Comparison of ENCODE assay signal across 8 cellular contexts in genomic region chr3:127629462-127630403, GRCh38. TPM values are rescaled to one million over a fixed set of nuclear protein-coding genes. Genes with fewer than 3 reads are reported as not detected.
A peak's percentile ranks its signal among the peaks of the same experiment; 100 is the strongest.
DNase-seq lines count a peak whose midpoint lies in the region; ATAC-seq and TF ChIP-seq lines count a peak whose summit lies in the region.

No MANE protein-coding gene starts in this region.

- peak overlapping the region; percentile 50; the same call in 1 of the 2 replicates for H3K27ac ChIP-seq in BLaER1
- no peak overlapping the region for H3K27ac ChIP-seq in mucosa of rectum (ENCODE audit: low read depth in 2 of 2, low read length in 2 of 2)
- H3K27ac ChIP-seq in stomach, result peak overlapping the region in 2 of 5 donors; percentile 7 to 25
- no peak overlapping the region for H3K27ac ChIP-seq in RWPE1

- TF ChIP-seq CTCF in stomach (IDR thresholded peaks at IDR 0.05), result no peak
- TF ChIP-seq CTCF in RWPE1 (conservative IDR thresholded peaks at IDR 0.05; ENCODE audit: low read depth), result no peak

- no peak for TF ChIP-seq EP300 in stomach (IDR thresholded peaks at IDR 0.05)

- POLR2A ChIA-PET in RWPE1 (lab: Yijun Ruan, JAX; ENCODE audit: low non-redundant PET), result no interaction called here

- H3K4me3 ChIP-seq in BLaER1 (peak overlapping the region; percentile 69), mucosa of rectum (ENCODE audit: low read length in 2 of 2) (peak overlapping the region; percentile 74), stomach (peak overlapping the region; percentile 53 to 75 (median 64))

- no peaks in the 10 kb centered on the region for H3K36me3 Mint-ChIP-seq in T-helper 2 cell treated with Interferon-gamma antibody and Interleukin-4, amounts not matched to agents 5 μg/mL and 100 μg/mL, for 36 hours (ENCODE audit: low read depth)

- 10 to 37% (median 12%) methylated on average over 29 to 65 of the region's 65 CpGs for WGBS in stomach, 5 donors

- H4K20me1 ChIP-seq in BLaER1, result peaks cover 17% of the 10 kb centered on the region

- H3K9ac ChIP-seq in BLaER1, result peak overlapping the region; percentile 64
- peak overlapping the region in 1 of 2 donors; percentile 56 for H3K9ac ChIP-seq in mucosa of rectum (ENCODE audit: low read depth in 1 of 2, low read length in 2 of 2)

- H3K9me3 Mint-ChIP-seq in T-helper 2 cell treated with Interferon-gamma antibody and Interleukin-4, amounts not matched to agents 5 μg/mL and 100 μg/mL, for 36 hours, result no peaks in the 10 kb centered on the region

- H3K36me3 ChIP-seq in BLaER1, result no peaks in the 10 kb centered on the region
- H3K36me3 ChIP-seq in mucosa of rectum (ENCODE audit: control insufficient read depth in 2 of 2, insufficient read depth in 2 of 2, low read length in 2 of 2), result no peaks in the 10 kb centered on the region
- no peaks in the 10 kb centered on the region for H3K36me3 ChIP-seq in stomach

- no peak for TF ChIP-seq POLR2A in stomach (IDR thresholded peaks at IDR 0.05)

- H3K9me3 ChIP-seq in BLaER1, result no peaks in the 10 kb centered on the region
- no peaks in the 10 kb centered on the region for H3K9me3 ChIP-seq in mucosa of rectum (ENCODE audit: control insufficient read depth in 2 of 2, low read length in 2 of 2)
- no peaks in the 10 kb centered on the region for H3K9me3 ChIP-seq in stomach

- DNase-seq in T-helper 2 cell treated with Interferon-gamma antibody and Interleukin-4, amounts not matched to agents 5 μg/mL and 100 μg/mL, for 36 hours (ENCODE audit: low spot score), result peak; percentile 13
- DNase-seq in cerebellum (ENCODE audit: low spot score) (peak; percentile 38), stomach (no peak), RWPE1 (ENCODE audit: low spot score) (no peak)

- peaks cover 61% of the 10 kb centered on the region for H3K27me3 Mint-ChIP-seq in T-helper 2 cell treated with Interferon-gamma antibody and Interleukin-4, amounts not matched to agents 5 μg/mL and 100 μg/mL, for 36 hours (ENCODE audit: low read depth)

- peak overlapping the region; percentile 82 for H3K4me2 ChIP-seq in BLaER1

- intact Hi-C loops in stomach (cut with DNase I; ENCODE audit: low total_unique reads), result no loop called here

- peak; percentile 21 for ATAC-seq in HG02588 (IDR thresholded peaks at IDR 0.05; ENCODE audit: unreplicated experiment)
- no peak for ATAC-seq in HG03378 (IDR thresholded peaks at IDR 0.05; ENCODE audit: unreplicated experiment)

- H3K4me1 Mint-ChIP-seq in T-helper 2 cell treated with Interferon-gamma antibody and Interleukin-4, amounts not matched to agents 5 μg/mL and 100 μg/mL, for 36 hours (ENCODE audit: low read depth), result peaks cover 14% of the 10 kb centered on the region

- H3K27ac Mint-ChIP-seq in T-helper 2 cell treated with Interferon-gamma antibody and Interleukin-4, amounts not matched to agents 5 μg/mL and 100 μg/mL, for 36 hours, result peak overlapping the region; percentile 24

- H3K27me3 ChIP-seq in BLaER1 (peaks cover 39% of the 10 kb centered on the region), mucosa of rectum (ENCODE audit: control insufficient read depth in 2 of 2, insufficient read depth in 2 of 2, low read length in 2 of 2) (peaks cover 0 to 8% of the 10 kb centered on the region in 2 donors), stomach (peaks cover 0 to 20% (median 0%) of the 10 kb centered on the region in 3 donors)

- CTCF ChIA-PET in RWPE1 (lab: Yijun Ruan, JAX), result interaction anchor here (1.4 kb wide), 1 partner anchor 67 kb away, joined by 3 read pairs; no protein-coding TSS in a partner anchor

- peak overlapping the region; percentile 79 for H3K4me3 Mint-ChIP-seq in T-helper 2 cell treated with Interferon-gamma antibody and Interleukin-4, amounts not matched to agents 5 μg/mL and 100 μg/mL, for 36 hours

- H3K4me1 ChIP-seq in BLaER1, result peaks cover 24% of the 10 kb centered on the region
- H3K4me1 ChIP-seq in mucosa of rectum (ENCODE audit: control insufficient read depth in 2 of 2, insufficient read depth in 2 of 2, low read length in 2 of 2), result peaks cover 13 to 15% of the 10 kb centered on the region in 2 donors
- H3K4me1 ChIP-seq in stomach, result peaks cover 13 to 22% (median 15%) of the 10 kb centered on the region in 4 donors

RNA-seq across cellular contexts. Expression of gene PODXL2, which starts 0.7 kb away (rescaled TPM):
- 95.3 TPM for total RNA-seq in cerebellum
- total RNA-seq in stomach, result 10 to 100 TPM in 4 of 5 donors, 1 to 10 TPM in 1; 5.3 to 50.9 (median 15.6) TPM
- polyA plus RNA-seq in stomach, result 10 to 100 TPM in 2 of 3 donors, 1 to 10 TPM in 1; 6.3 to 11.6 (median 10.6) TPM

RNA-seq across cellular contexts. Expression of gene MCM2, which starts 31.5 kb away (rescaled TPM):
- total RNA-seq in cerebellum, result 36.2 TPM
- total RNA-seq in stomach, result 10 to 100 TPM in 1 of 5 donors, 1 to 10 TPM in 3, not detected in 1; 2.6 to 16.5 (median 7.6) TPM
- polyA plus RNA-seq in stomach, result 1 to 10 TPM; 3.4 to 6.8 (median 5.4) TPM

RNA-seq across cellular contexts. Expression of gene TPRA1, which starts 39.2 kb away (rescaled TPM):
- total RNA-seq in cerebellum (12.5 TPM), stomach (10 to 100 TPM; 12.8 to 46.4 (median 25.8) TPM)
- polyA plus RNA-seq in stomach, result 10 to 100 TPM; 10.1 to 22.9 (median 14.6) TPM

RNA-seq across cellular contexts. Expression of gene ABTB1, which starts 43.0 kb away (rescaled TPM):
- total RNA-seq in cerebellum (4.9 TPM), stomach (100 to 1,000 TPM in 1 of 5 donors, 10 to 100 TPM in 4; 22.0 to 113 (median 56.6) TPM)
- 10 to 100 TPM; 25.7 to 36.3 (median 34.4) TPM for polyA plus RNA-seq in stomach

Comparison
In these comparisons a context has a peak if more than half of its experiments do, and no peak if none do; other contexts are left out.
1. DNase-seq: peak in T-helper 2 cell treated with Interferon-gamma antibody and Interleukin-4, amounts not matched to agents 5 μg/mL and 100 μg/mL, for 36 hours (single experiment) and cerebellum (single experiment); none in stomach (single experiment) and RWPE1 (single experiment).
2. Peak in every context shown above with its lines, with median percentiles within 50 percentile points of each other: H3K4me3 ChIP-seq.